ENCODE assay signal across 8 cellular contexts in the genomic region with DNA sequence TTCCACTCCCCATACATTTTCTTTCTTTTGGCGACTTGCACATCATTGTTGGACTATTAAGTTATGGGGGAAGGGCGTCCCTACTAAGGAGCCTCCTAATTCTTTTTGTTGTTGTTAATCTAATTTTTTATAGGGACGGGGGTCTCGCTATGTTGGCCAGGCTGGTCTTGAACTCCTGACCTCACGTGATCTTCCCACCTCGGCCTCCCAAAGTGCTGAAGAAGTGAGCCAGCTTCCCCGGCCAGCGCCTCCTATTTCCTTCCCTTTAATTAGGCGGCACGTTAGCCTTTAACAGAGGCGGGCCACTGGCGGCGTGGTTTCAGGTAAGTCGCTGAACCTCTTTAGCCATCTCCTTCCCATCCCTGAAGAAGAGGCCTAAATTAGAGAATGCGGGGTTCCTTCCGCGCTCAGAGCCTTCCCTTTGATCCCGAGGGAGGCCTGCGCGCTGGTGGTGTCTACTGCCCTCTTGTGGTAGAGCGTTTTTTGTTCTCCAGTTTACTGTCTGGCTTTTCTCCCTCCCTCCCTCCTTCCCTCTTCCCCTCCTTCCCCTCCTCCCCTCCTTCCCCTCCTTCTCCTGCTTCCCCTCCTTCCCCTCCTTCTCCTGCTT. TPM values are rescaled to one million over a fixed set of nuclear protein-coding genes. Genes with fewer than 3 reads are reported as not detected.
A peak's percentile ranks its signal among the peaks of the same experiment; 100 is the strongest.
DNase-seq lines count a peak whose midpoint lies in the region; ATAC-seq and TF ChIP-seq lines count a peak whose summit lies in the region.

No MANE protein-coding gene starts in this region.

- H3K36me3 ChIP-seq in MM.1S (replicated peaks; ENCODE audit: insufficient read depth, low read length) (no peaks in the 10 kb centered on the region), thoracic aorta (no peaks in the 10 kb centered on the region)

- ATAC-seq in omental fat pad (ENCODE audit: low FRiP score) (peak; percentile 77), thoracic aorta (ENCODE audit: insufficient number of reproducible peaks, low FRiP score, low read depth) (no peak), HG03521 (IDR thresholded peaks at IDR 0.05; ENCODE audit: unreplicated experiment) (no peak)

- H3K27ac ChIP-seq in MM.1S (ENCODE audit: low read length) (no peak overlapping the region), thoracic aorta (no peak overlapping the region)

- no peaks in the 10 kb centered on the region for H4K20me1 ChIP-seq in MM.1S (ENCODE audit: insufficient read depth, low read length)

- peak overlapping the region; percentile 62 for H3K4me2 ChIP-seq in MM.1S (ENCODE audit: low read depth, low read length)

- H3K9me2 ChIP-seq in MM.1S (replicated peaks; ENCODE audit: insufficient read depth, low read length): no peaks in the 10 kb centered on the region

- H3K9me3 ChIP-seq in MM.1S (replicated peaks; ENCODE audit: insufficient read depth, low read length): no peaks in the 10 kb centered on the region
- H3K9me3 ChIP-seq in thoracic aorta: no peaks in the 10 kb centered on the region

- H3K4me1 ChIP-seq in MM.1S (ENCODE audit: low read length) (0 out of 2 replicates have a peak, but pooled peaks cover 3% of the 10 kb centered on the region), thoracic aorta (ENCODE audit: control insufficient read depth in 1 of 2, low read depth in 2 of 2) (peaks cover 5 to 19% of the 10 kb centered on the region in 2 donors)

- TF ChIP-seq CTCF in MM.1S (IDR thresholded peaks at IDR 0.05; ENCODE audit: low read length) (peak; percentile 56), omental fat pad (IDR thresholded peaks at IDR 0.05) (no peak), thoracic aorta (IDR thresholded peaks at IDR 0.05) (peak; percentile 78)

- H3K4me3 ChIP-seq in MM.1S (ENCODE audit: low read length) (peak overlapping the region; percentile 42; the same call in 1 of the 2 replicates), thoracic aorta (peak overlapping the region; percentile 70)

- peak overlapping the region; percentile 45; the same call in 1 of the 2 replicates for H2AFZ ChIP-seq in MM.1S (ENCODE audit: low read length)

- H3K27me3 ChIP-seq in MM.1S (replicated peaks; ENCODE audit: insufficient read depth, low read length) (peaks cover 9% of the 10 kb centered on the region), thoracic aorta (replicated peaks; ENCODE audit: insufficient read depth) (no peaks in the 10 kb centered on the region)

- H3K79me2 ChIP-seq in MM.1S (ENCODE audit: low read length): no peaks in the 10 kb centered on the region

- no peaks in the 10 kb centered on the region for H3F3A ChIP-seq in MM.1S (ENCODE audit: insufficient read depth, low read length)

- no peak overlapping the region for H3K9ac ChIP-seq in MM.1S (ENCODE audit: low read length)

- DNase-seq in DMS53 (lab: John Stamatoyannopoulos, UW) (peak; percentile 81), MM.1S (peak; percentile 43), SHP77 (lab: John Stamatoyannopoulos, UW) (peak; percentile 36 to 42), foreskin melanocyte (peak; percentile 76), omental fat pad (ENCODE audit: low spot score) (no peak), thoracic aorta (ENCODE audit: low spot score) (no peak)
- peak; percentile 29 for DNase-seq in activated effector memory CD4-positive, alpha-beta T cell treated with Interleukin-2 at 50 U/mL for 16 hours

RNA-seq across cellular contexts. Expression of a gene that starts 38.1 kb away (rescaled TPM):
- total RNA-seq in omental fat pad (1 to 10 TPM in 1 of 4 donors, under 1 TPM in 3; 0.44 to 1.1 (median 0.63) TPM), thoracic aorta (not detected)

RNA-seq across cellular contexts. Expression of a gene that starts 49.7 kb away (rescaled TPM):
- under 1 TPM in 1 of 4 donors, not detected in 3; 0.65 TPM for total RNA-seq in omental fat pad
- not detected for total RNA-seq in thoracic aorta

RNA-seq across cellular contexts. Expression of a gene that starts 58.9 kb away (rescaled TPM):
- total RNA-seq in omental fat pad: 100 to 1,000 TPM; 151 to 260 (median 216) TPM
- 100 to 1,000 TPM; 140 to 145 TPM for total RNA-seq in thoracic aorta

Comparison
In these comparisons a context has a peak if more than half of its experiments do, and no peak if none do; other contexts are left out.
1. DNase-seq: peak in DMS53 (single experiment), MM.1S (single experiment), SHP77 (2 of 2), activated effector memory CD4-positive, alpha-beta T cell treated with Interleukin-2 at 50 U/mL for 16 hours (single experiment) and foreskin melanocyte (single experiment); none in omental fat pad (single experiment) and thoracic aorta (single experiment).
2. CTCF ChIP-seq: peak in MM.1S (single experiment) and thoracic aorta (single experiment); none in omental fat pad (0 of 3).